Comparison of ENCODE assay signal across 23 cellular contexts in genomic region chr10:22832198-22832597, GRCh38.
"Had no signal": no experiment of that assay in that cellular context is flagged by ENCODE, and none has a peak within 500 bp of the region (broad histone marks: within the 10 kb centered on the region; RNA-seq: fewer than 3 reads in every experiment).

No MANE protein-coding gene starts in this region.

- H3K9me3 Mint-ChIP-seq: activated naive CD4-positive, alpha-beta T cell treated with anti-CD3 and anti-CD28 coated beads for 36 hours; activated T-helper 17 cell treated with anti-CD3 and anti-CD28 coated beads, Interleukin-2, amount 50 U/mL, for 72 hours had no signal

- H3K27me3 Mint-ChIP-seq: activated CD4-positive, alpha-beta T cell treated with anti-CD3 and anti-CD28 coated beads for 36 hours; activated naive CD8-positive, alpha-beta T cell; activated T-helper 17 cell treated with anti-CD3 and anti-CD28 coated beads, Interleukin-2, amount 50 U/mL, for 72 hours; brain; T-helper 17 cell had no signal

- H3K4me1 Mint-ChIP-seq: activated CD4-positive, alpha-beta memory T cell treated with anti-CD3 and anti-CD28 coated beads, Interleukin-2, amount 10 ng/mL, durations not matched to agents 7 days and 5 days; activated CD4-positive, alpha-beta T cell treated with anti-CD3 and anti-CD28 coated beads for 36 hours; activated T-helper 17 cell treated with anti-CD3 and anti-CD28 coated beads, Interleukin-2, amount 50 U/mL, for 72 hours; brain; T-helper 17 cell had no signal

- H3K4me3 Mint-ChIP-seq: activated CD4-positive, alpha-beta memory T cell treated with anti-CD3 and anti-CD28 coated beads, Interleukin-2, amount 10 ng/mL, durations not matched to agents 7 days and 5 days; activated CD4-positive, alpha-beta T cell treated with anti-CD3 and anti-CD28 coated beads for 36 hours; activated naive CD4-positive, alpha-beta T cell treated with anti-CD3 and anti-CD28 coated beads for 36 hours; activated naive CD8-positive, alpha-beta T cell; activated T-helper 17 cell treated with anti-CD3 and anti-CD28 coated beads, Interleukin-2, amount 50 U/mL, for 72 hours; brain; T-helper 17 cell had no signal

- DNase-seq: activated CD4-positive, alpha-beta memory T cell treated with anti-CD3 and anti-CD28 coated beads, Interleukin-2, amount 10 ng/mL, durations not matched to agents 7 days and 5 days; activated CD4-positive, alpha-beta T cell treated with anti-CD3 and anti-CD28 coated beads for 36 hours; activated CD4-positive, alpha-beta T cell treated with anti-CD3 and anti-CD28 coated beads, Interleukin-2, amount 50 U/mL, for 1 hour; activated gamma-delta T cell; activated naive CD4-positive, alpha-beta T cell treated with anti-CD3 and anti-CD28 coated beads for 36 hours; activated T-cell treated with anti-CD3 and anti-CD28 coated beads for 4 hours; activated T-cell treated with anti-CD3 and anti-CD28 coated beads, Interleukin-2, amount 50 U/mL, for 48 hours; amygdala; NCI-H1092; NCI-H1930; NCI-H2171; NCI-H510A treated with DMSO at 0.1 percent for 48 hours; NCI-H69; SIG-M5; T-helper 17 cell; T-helper 9 cell had no signal

- ATAC-seq: activated CD4-positive, alpha-beta T cell treated with anti-CD3 and anti-CD28 coated beads for 36 hours; activated T-helper 17 cell treated with anti-CD3 and anti-CD28 coated beads, Interleukin-2, amount 50 U/mL, for 72 hours; T-helper 17 cell had no signal

- FAIRE-seq: astrocyte, TTC549 had no signal

- H3K27ac ChIP-seq: KMS-11, VCaP had no signal

- H3K9ac ChIP-seq: KMS-11 had no signal

- H3K27ac Mint-ChIP-seq: activated CD4-positive, alpha-beta memory T cell treated with anti-CD3 and anti-CD28 coated beads, Interleukin-2, amount 10 ng/mL, durations not matched to agents 7 days and 5 days; activated CD4-positive, alpha-beta T cell treated with anti-CD3 and anti-CD28 coated beads for 36 hours; activated naive CD4-positive, alpha-beta T cell treated with anti-CD3 and anti-CD28 coated beads for 36 hours; activated naive CD8-positive, alpha-beta T cell; activated T-helper 17 cell treated with anti-CD3 and anti-CD28 coated beads, Interleukin-2, amount 50 U/mL, for 72 hours; brain; T-helper 17 cell had no signal

- H3K4me2 ChIP-seq: KMS-11 had no signal

- H3K36me3 Mint-ChIP-seq: brain had no signal
